Comparison of ENCODE assay signal across 19 cellular contexts in genomic region chr2:223005496-223005895, GRCh38. TPM values are rescaled to one million over a fixed set of nuclear protein-coding genes. Genes with fewer than 3 reads are reported as not detected.
DNase-seq lines count a peak whose midpoint lies in the region; ATAC-seq and TF ChIP-seq lines count a peak whose summit lies in the region.
"Had no signal": no experiment of that assay in that cellular context is flagged by ENCODE, and none has a peak within 500 bp of the region (broad histone marks: within the 10 kb centered on the region; RNA-seq: fewer than 3 reads in every experiment).

No MANE protein-coding gene starts in this region.

- H3K4ac ChIP-seq in IMR-90 (ENCODE audit: low read depth, low read length): peak overlapping the region; percentile 18; the same call in 1 of the 2 replicates

- H3K4me1 Mint-ChIP-seq in osteocyte (ENCODE audit: unreplicated experiment): peaks cover 61% of the 10 kb centered on the region
- H3K4me1 Mint-ChIP-seq in activated CD4-positive, alpha-beta memory T cell treated with anti-CD3 and anti-CD28 coated beads, Interleukin-2, amount 10 ng/mL, durations not matched to agents 7 days and 5 days: no peaks in the 10 kb centered on the region
- H3K4me1 Mint-ChIP-seq: CD14-positive monocyte; CD4-positive, alpha-beta memory T cell; IgD-negative memory B cell had no signal

- no peaks in the 10 kb centered on the region for H3K9me3 Mint-ChIP-seq in osteocyte (ENCODE audit: unreplicated experiment)
- no peaks in the 10 kb centered on the region for H3K9me3 Mint-ChIP-seq in activated CD4-positive, alpha-beta memory T cell treated with anti-CD3 and anti-CD28 coated beads, Interleukin-2, amount 10 ng/mL, durations not matched to agents 7 days and 5 days

- POLR2A ChIA-PET in IMR-90 (lab: Charles Lee; ENCODE audit: unreplicated experiment): no interaction called here
- POLR2A ChIA-PET in activated CD4-positive, alpha-beta memory T cell treated with anti-CD3 and anti-CD28 coated beads, Interleukin-2, amount 10 ng/mL, durations not matched to agents 7 days and 5 days (lab: Charles Lee): no interaction called here

- H3K27me3 ChIP-seq in IMR-90 (ENCODE audit: control insufficient read depth, insufficient read depth, low read length) (no peaks in the 10 kb centered on the region), esophagus muscularis mucosa (no peaks in the 10 kb centered on the region)
- H3K27me3 ChIP-seq: BLaER1 had no signal

- peaks cover 2% of the 10 kb centered on the region for H3K36me3 Mint-ChIP-seq in osteocyte (ENCODE audit: unreplicated experiment)
- H3K36me3 Mint-ChIP-seq in activated CD4-positive, alpha-beta memory T cell treated with anti-CD3 and anti-CD28 coated beads, Interleukin-2, amount 10 ng/mL, durations not matched to agents 7 days and 5 days (ENCODE audit: low read depth): no peaks in the 10 kb centered on the region
- H3K36me3 Mint-ChIP-seq: CD14-positive monocyte; CD4-positive, alpha-beta memory T cell; IgD-negative memory B cell had no signal

- H3K4me1 ChIP-seq in IMR-90 (ENCODE audit: control insufficient read depth, insufficient read depth, low read length) (peaks cover 19% of the 10 kb centered on the region), esophagus muscularis mucosa (no peaks in the 10 kb centered on the region)
- H3K4me1 ChIP-seq: BLaER1, HAP-1 had no signal

- H3K9me1 ChIP-seq in IMR-90 (ENCODE audit: insufficient read depth, low read length): no peaks in the 10 kb centered on the region

- no CpG with 5 or more reads among the region's 1 CpG for WGBS in IMR-90 (ENCODE audit: extremely low coverage in 2 of 2, insufficient read length in 1 of 2), 2 experiments
- WGBS in esophagus muscularis mucosa: 91% methylated on average over 1 of the region's 1 CpG

- ATAC-seq in IMR-90 (ENCODE audit: low read depth): no peak
- no peak for ATAC-seq in HG03159 (IDR thresholded peaks at IDR 0.05; ENCODE audit: unreplicated experiment)

- intact Hi-C loops in IMR-90 (cut with micrococcal nuclease): no loop called here
- intact Hi-C loops in esophagus muscularis mucosa (cut with DNase I): no loop called here

- H3K23ac ChIP-seq in IMR-90 (ENCODE audit: low read depth, low read length): no peak overlapping the region

- H4K5ac ChIP-seq in IMR-90 (ENCODE audit: low read depth, low read length): peak overlapping the region; percentile 53; the same call in 1 of the 2 replicates

- CTCF ChIA-PET in IMR-90 (lab: Yijun Ruan, JAX): no interaction called here
- CTCF ChIA-PET in activated CD4-positive, alpha-beta memory T cell treated with anti-CD3 and anti-CD28 coated beads, Interleukin-2, amount 10 ng/mL, durations not matched to agents 7 days and 5 days (lab: Charles Lee): no interaction called here

- H2BK5ac ChIP-seq in IMR-90 (ENCODE audit: low read depth, low read length, poor library complexity, severe bottlenecking): no peak overlapping the region

- dilution Hi-C loops in IMR-90 (cut with HindIII; ENCODE audit: low sequenced_read_pairs, unreplicated experiment): no loop called here

- in situ Hi-C loops in IMR-90 (cut with MboI; ENCODE audit: low sequenced_read_pairs): no loop called here

- no peak overlapping the region for H2AFZ ChIP-seq in IMR-90 (replicated peaks; ENCODE audit: low read length, poor library complexity)

- H3K27me3 Mint-ChIP-seq in osteocyte (ENCODE audit: unreplicated experiment): no peaks in the 10 kb centered on the region
- H3K27me3 Mint-ChIP-seq in activated CD4-positive, alpha-beta memory T cell treated with anti-CD3 and anti-CD28 coated beads, Interleukin-2, amount 10 ng/mL, durations not matched to agents 7 days and 5 days: peaks cover 3% of the 10 kb centered on the region

- peak overlapping the region; percentile 24 for H3K27ac Mint-ChIP-seq in osteocyte (ENCODE audit: unreplicated experiment)
- no peak overlapping the region for H3K27ac Mint-ChIP-seq in activated CD4-positive, alpha-beta memory T cell treated with anti-CD3 and anti-CD28 coated beads, Interleukin-2, amount 10 ng/mL, durations not matched to agents 7 days and 5 days
- H3K27ac Mint-ChIP-seq: CD14-positive monocyte; CD4-positive, alpha-beta memory T cell; IgD-negative memory B cell had no signal

- TF ChIP-seq CTCF in IMR-90 (conservative IDR thresholded peaks at IDR 0.05; ENCODE audit: low read depth, low read length) (no peak), esophagus muscularis mucosa (IDR thresholded peaks at IDR 0.05) (no peak), osteocyte (IDR thresholded peaks at IDR 0.05) (no peak)

- H4K91ac ChIP-seq in IMR-90 (ENCODE audit: insufficient read depth, low read depth, low read length): no peak overlapping the region

- no peak overlapping the region; a peak in 1 of 4 replicates for H4K8ac ChIP-seq in IMR-90 (ENCODE audit: low read depth in 2 of 2, low read length in 2 of 2)

- peak; percentile 13 for DNase-seq in ELR (ENCODE audit: low read depth)
- peak; percentile 25 for DNase-seq in IMR-90
- DNase-seq in esophagus muscularis mucosa (ENCODE audit: extremely low spot score): peak; percentile 60
- no peak for DNase-seq in osteocyte (ENCODE audit: extremely low spot score, unreplicated experiment)
- no peak for DNase-seq in HPDE6-E6E7 (ENCODE audit: extremely low spot score)
- no peak for DNase-seq in HK-2 (ENCODE audit: unreplicated experiment)
- DNase-seq in activated CD4-positive, alpha-beta memory T cell treated with anti-CD3 and anti-CD28 coated beads, Interleukin-2, amount 10 ng/mL, durations not matched to agents 7 days and 5 days: no peak
- DNase-seq: 8988T; CD4-positive, alpha-beta memory T cell; DMS153; DMS79; KBM-7 had no signal

- H2AK9ac ChIP-seq in IMR-90 (replicated peaks; ENCODE audit: low read depth, low read length, poor library complexity): no peak overlapping the region

- H3K4me2 ChIP-seq in IMR-90 (ENCODE audit: low read depth, low read length): no peak overlapping the region
- H3K4me2 ChIP-seq: BLaER1 had no signal

- no peak overlapping the region for H3K56ac ChIP-seq in IMR-90 (ENCODE audit: extremely low read depth, insufficient read depth, low read length)

- TF ChIP-seq RAD21 in IMR-90 (IDR thresholded peaks at IDR 0.05; ENCODE audit: low read length): no peak

- no peak overlapping the region for H3K14ac ChIP-seq in IMR-90 (replicated peaks; ENCODE audit: low read depth, low read length)

- no peak overlapping the region for H3K9ac ChIP-seq in IMR-90 (ENCODE audit: low read depth, low read length)
- H3K9ac ChIP-seq: BLaER1 had no signal

- H3K18ac ChIP-seq in IMR-90 (ENCODE audit: low read depth, low read length): peak overlapping the region; percentile 16; the same call in 1 of the 2 replicates

- H3K9me3 ChIP-seq in IMR-90 (ENCODE audit: control insufficient read depth, insufficient read depth, low read length) (no peaks in the 10 kb centered on the region), esophagus muscularis mucosa (no peaks in the 10 kb centered on the region)
- H3K9me3 ChIP-seq: BLaER1, HAP-1 had no signal

- no peak for TF ChIP-seq EP300 in esophagus muscularis mucosa (IDR thresholded peaks at IDR 0.05)

- no peaks in the 10 kb centered on the region for H4K20me1 ChIP-seq in IMR-90 (ENCODE audit: insufficient read depth, low read length)
- H4K20me1 ChIP-seq: BLaER1 had no signal

- peak overlapping the region; percentile 65; the same call in 1 of the 2 replicates for H2AK5ac ChIP-seq in IMR-90 (ENCODE audit: low read depth, low read length)

- peak overlapping the region; percentile 38; the same call in 1 of the 2 replicates for H2BK120ac ChIP-seq in IMR-90 (ENCODE audit: low read depth, low read length)

- TF ChIP-seq POLR2A in IMR-90 (IDR thresholded peaks at IDR 0.05; ENCODE audit: low read depth, low read length) (no peak), esophagus muscularis mucosa (IDR thresholded peaks at IDR 0.05; ENCODE audit: low read depth) (no peak)

- H3K27ac ChIP-seq in IMR-90 (ENCODE audit: insufficient read depth, low read length) (no peak overlapping the region), esophagus muscularis mucosa (replicated peaks in 1 of 4) (no peak overlapping the region)
- H3K27ac ChIP-seq: BLaER1, HL-60 had no signal

- H3K4me3 Mint-ChIP-seq in osteocyte (ENCODE audit: unreplicated experiment): no peak overlapping the region
- H3K4me3 Mint-ChIP-seq in activated CD4-positive, alpha-beta memory T cell treated with anti-CD3 and anti-CD28 coated beads, Interleukin-2, amount 10 ng/mL, durations not matched to agents 7 days and 5 days: no peak overlapping the region
- H3K4me3 Mint-ChIP-seq: CD14-positive monocyte; CD4-positive, alpha-beta memory T cell; IgD-negative memory B cell had no signal

- no peaks in the 10 kb centered on the region for H3K79me1 ChIP-seq in IMR-90 (ENCODE audit: low read depth in 1 of 2, low read length in 2 of 2)

- no TSS peak for BruUV-seq in IMR-90 (replicated peaks; lab: Mats Ljungman, UMichigan)

- H2BK20ac ChIP-seq in IMR-90 (ENCODE audit: low read depth, low read length): no peak overlapping the region; the same call in 1 of the 2 replicates

- H3K36me3 ChIP-seq in IMR-90 (ENCODE audit: control insufficient read depth, insufficient read depth, low read length): no peaks in the 10 kb centered on the region
- no peaks in the 10 kb centered on the region for H3K36me3 ChIP-seq in esophagus muscularis mucosa
- H3K36me3 ChIP-seq: BLaER1, HAP-1 had no signal

- H2BK15ac ChIP-seq in IMR-90 (ENCODE audit: low read depth, low read length): no peak overlapping the region; the same call in 2 of the 3 replicates

- H3K4me3 ChIP-seq in IMR-90 (ENCODE audit: insufficient read depth, low read depth, low read length) (no peak overlapping the region), esophagus muscularis mucosa (no peak overlapping the region)
- H3K4me3 ChIP-seq: BLaER1, HAP-1 had no signal

TF ChIP-seq in IMR-90, 13 proteins besides CTCF, POLR2A, EP300 and RAD21:
- TF ChIP-seq FOS (IDR thresholded peaks at IDR 0.05; ENCODE audit: low read depth, low read length) (no peak), BHLHE40 (IDR thresholded peaks at IDR 0.05; ENCODE audit: low read depth, low read length) (no peak)

RNA-seq across cellular contexts. Expression of gene KCNE4, which starts 46.5 kb away (rescaled TPM):
- 6.6 and 8.3 TPM in 2 replicates for total RNA-seq in IMR-90 (2012; rRNA removed)
- 6.8 and 8.1 TPM in 2 replicates for polyA plus RNA-seq in IMR-90 (2012; rRNA removed)
- polyA plus RNA-seq in IMR-90 (2012; cell fraction: cytosol; rRNA removed): 7.4 and 17.0 TPM in 2 replicates
- 17.7 and 50.6 TPM in 2 replicates for polyA plus RNA-seq in IMR-90 (2012; cell fraction: nucleus; rRNA removed; ENCODE audit: low replicate concordance)
- 10 to 100 TPM; 11.6 to 38.1 (median 17.7) TPM for total RNA-seq in esophagus muscularis mucosa
- 3.5 and 3.7 TPM in 2 replicates for total RNA-seq in osteocyte
- not detected for total RNA-seq in activated CD4-positive, alpha-beta memory T cell treated with anti-CD3 and anti-CD28 coated beads, Interleukin-2, amount 10 ng/mL, durations not matched to agents 7 days and 5 days
- total RNA-seq: CD4-positive, alpha-beta memory T cell; G401 had no signal
- polyA plus RNA-seq: CD14-positive monocyte; CD4-positive, alpha-beta memory T cell; IgD-negative memory B cell had no signal

Comparison
In these comparisons a context has a peak if more than half of its experiments do, and no peak if none do; other contexts are left out.
1. DNase-seq: peak in ELR (single experiment), IMR-90 (single experiment) and esophagus muscularis mucosa (single experiment); none in osteocyte (single experiment), HPDE6-E6E7 (single experiment), HK-2 (single experiment) and activated CD4-positive, alpha-beta memory T cell treated with anti-CD3 and anti-CD28 coated beads, Interleukin-2, amount 10 ng/mL, durations not matched to agents 7 days and 5 days (single experiment).